25 cellular contexts compared by ENCODE assay signal in genomic region chr12:109121346-109121880, GRCh38.
"Had no signal": no experiment of that assay in that cellular context is flagged by ENCODE, and none has a peak within 500 bp of the region (broad histone marks: within the 10 kb centered on the region; RNA-seq: fewer than 3 reads in every experiment).

No MANE protein-coding gene starts in this region.

- H3K27me3 Mint-ChIP-seq: activated CD4-positive, alpha-beta memory T cell treated with anti-CD3 and anti-CD28 coated beads for 36 hours; activated CD4-positive, alpha-beta T cell treated with anti-CD3 and anti-CD28 coated beads, Interleukin-2, amount 10 ng/mL, durations not matched to agents 7 days and 5 days; activated naive CD4-positive, alpha-beta T cell treated with anti-CD3 and anti-CD28 coated beads, Interleukin-2, amount 50 U/mL, for 24 hours; activated T-cell treated with anti-CD3 and anti-CD28 coated beads, Interleukin-2, amount 50 U/mL, for 24 hours had no signal

- H3K36me3 ChIP-seq: breast epithelium had no signal

- H3K27ac ChIP-seq: breast epithelium, PC-9, VCaP had no signal

- H3K27me3 ChIP-seq: breast epithelium had no signal

- H3K27ac Mint-ChIP-seq: activated CD4-positive, alpha-beta memory T cell treated with anti-CD3 and anti-CD28 coated beads for 36 hours; activated CD4-positive, alpha-beta T cell treated with anti-CD3 and anti-CD28 coated beads, Interleukin-2, amount 10 ng/mL, durations not matched to agents 7 days and 5 days; activated naive CD4-positive, alpha-beta T cell treated with anti-CD3 and anti-CD28 coated beads, Interleukin-2, amount 50 U/mL, for 24 hours; activated T-cell treated with anti-CD3 and anti-CD28 coated beads, Interleukin-2, amount 50 U/mL, for 24 hours; activated T-helper 1 cell treated with anti-CD3 and anti-CD28 coated beads, Interleukin-12 subunit alpha, Interleukin-12 subunit beta, Interleukin-2, Interleukin-4 antibody, amounts not matched to agents 30 ng/mL and 10 ng/mL and 1 ng/mL, durations not matched to agents 14 hours and 24 hours and 36 hours had no signal

- H3K9me3 Mint-ChIP-seq: activated CD4-positive, alpha-beta memory T cell treated with anti-CD3 and anti-CD28 coated beads for 36 hours; activated CD4-positive, alpha-beta T cell treated with anti-CD3 and anti-CD28 coated beads, Interleukin-2, amount 10 ng/mL, durations not matched to agents 7 days and 5 days; activated naive CD4-positive, alpha-beta T cell treated with anti-CD3 and anti-CD28 coated beads, Interleukin-2, amount 50 U/mL, for 24 hours; activated T-cell treated with anti-CD3 and anti-CD28 coated beads, Interleukin-2, amount 50 U/mL, for 24 hours; activated T-helper 1 cell treated with anti-CD3 and anti-CD28 coated beads, Interleukin-12 subunit alpha, Interleukin-12 subunit beta, Interleukin-2, Interleukin-4 antibody, amounts not matched to agents 30 ng/mL and 10 ng/mL and 1 ng/mL, durations not matched to agents 14 hours and 24 hours and 36 hours had no signal

- H3K4me1 ChIP-seq: breast epithelium had no signal

- DNase-seq: activated CD4-positive, alpha-beta memory T cell treated with anti-CD3 and anti-CD28 coated beads for 36 hours; activated CD4-positive, alpha-beta T cell treated with anti-CD3 and anti-CD28 coated beads, Interleukin-2, amount 10 ng/mL, durations not matched to agents 7 days and 5 days; activated CD4-positive, CD25-positive, alpha-beta regulatory T cell; activated CD8-positive, alpha-beta memory T cell treated with anti-CD3 and anti-CD28 coated beads, Interleukin-2, amount 50 U/mL, for 4 hours; activated effector memory CD4-positive, alpha-beta T cell treated with Interleukin-2 at 50 U/mL for 16 hours; activated naive CD4-positive, alpha-beta T cell; activated T-cell treated with anti-CD3 and anti-CD28 coated beads, Interleukin-2, amount 50 U/mL, for 24 hours; aorta; IMR-90; Kasumi-1; KBM-7; NCI-H1105 treated with DMSO at 0.1 percent for 48 hours; NCI-H1436 treated with DMSO at 0.1 percent for 48 hours; NCI-H187; NCI-H2081; NCI-H510A treated with DMSO at 0.1 percent for 48 hours; NCI-H69; PC-9; SHP77 treated with DMSO at 0.1 percent for 48 hours; T-helper 2 cell; T1000 had no signal

- H3K36me3 Mint-ChIP-seq: activated CD4-positive, alpha-beta memory T cell treated with anti-CD3 and anti-CD28 coated beads for 36 hours had no signal

- H3K4me3 ChIP-seq: breast epithelium, PC-9 had no signal

- H3K9me3 ChIP-seq: breast epithelium had no signal

- H3K4me1 Mint-ChIP-seq: activated CD4-positive, alpha-beta T cell treated with anti-CD3 and anti-CD28 coated beads, Interleukin-2, amount 10 ng/mL, durations not matched to agents 7 days and 5 days; activated naive CD4-positive, alpha-beta T cell treated with anti-CD3 and anti-CD28 coated beads, Interleukin-2, amount 50 U/mL, for 24 hours had no signal

- H3K4me3 Mint-ChIP-seq: activated CD4-positive, alpha-beta memory T cell treated with anti-CD3 and anti-CD28 coated beads for 36 hours; activated CD4-positive, alpha-beta T cell treated with anti-CD3 and anti-CD28 coated beads, Interleukin-2, amount 10 ng/mL, durations not matched to agents 7 days and 5 days; activated naive CD4-positive, alpha-beta T cell treated with anti-CD3 and anti-CD28 coated beads, Interleukin-2, amount 50 U/mL, for 24 hours; activated T-cell treated with anti-CD3 and anti-CD28 coated beads, Interleukin-2, amount 50 U/mL, for 24 hours; activated T-helper 1 cell treated with anti-CD3 and anti-CD28 coated beads, Interleukin-12 subunit alpha, Interleukin-12 subunit beta, Interleukin-2, Interleukin-4 antibody, amounts not matched to agents 30 ng/mL and 10 ng/mL and 1 ng/mL, durations not matched to agents 14 hours and 24 hours and 36 hours had no signal
